Comparison of ENCODE assay signal across 13 cellular contexts in the genomic region with DNA sequence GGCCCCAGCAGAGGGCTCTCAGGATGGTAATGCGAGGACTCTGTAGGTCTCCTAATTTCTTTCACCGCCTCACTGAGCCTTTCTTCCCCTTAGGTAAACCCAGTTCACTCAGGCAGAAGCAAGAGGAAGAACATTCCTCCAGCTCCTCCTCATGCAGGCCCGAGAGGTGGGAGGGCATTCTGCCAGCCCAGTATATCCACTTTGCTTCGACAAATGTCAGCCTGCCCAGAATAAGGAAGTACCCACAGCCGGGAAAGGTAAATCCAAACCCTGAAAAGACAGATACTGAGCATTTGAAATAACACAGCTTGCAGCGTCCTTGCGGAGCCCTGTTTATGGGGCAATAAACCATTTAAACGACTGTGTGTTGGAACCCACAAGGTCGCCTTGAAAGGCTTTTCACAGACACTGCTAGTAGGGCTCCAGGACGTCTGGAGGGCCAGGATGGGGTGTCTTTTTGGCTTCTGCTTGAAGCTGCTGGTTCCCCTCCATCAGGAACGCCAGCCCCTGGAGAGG. TPM values are rescaled to one million over a fixed set of nuclear protein-coding genes. Genes with fewer than 3 reads are reported as not detected.
DNase-seq lines count a peak whose midpoint lies in the region; ATAC-seq, FAIRE-seq and TF ChIP-seq lines count a peak whose summit lies in the region.
"Had no signal": no experiment of that assay in that cellular context is flagged by ENCODE, and none has a peak within 500 bp of the region (broad histone marks: within the 10 kb centered on the region; RNA-seq: fewer than 3 reads in every experiment).

No MANE protein-coding gene starts in this region.

- H2BK5ac ChIP-seq in H1 (ENCODE audit: low read depth, low read length), result no peak overlapping the region

- H3K18ac ChIP-seq in H1 (ENCODE audit: extremely low read depth, low read length), result no peak overlapping the region

- no peak overlapping the region for H3K14ac ChIP-seq in H1 (ENCODE audit: insufficient read length)

- no peak overlapping the region for H3K4ac ChIP-seq in H1 (replicated peaks; ENCODE audit: insufficient read length, low read depth, low read length)

- no peak overlapping the region for H4K5ac ChIP-seq in H1 (ENCODE audit: insufficient read length, low read depth, low read length)

- H3K79me2 ChIP-seq in H1 (ENCODE audit: control insufficient read depth in 1 of 2, insufficient read depth in 2 of 2, low read length in 2 of 2), result no peaks in the 10 kb centered on the region
- no peaks in the 10 kb centered on the region for H3K79me2 ChIP-seq in GM23248 (ENCODE audit: insufficient read depth)

- TF ChIP-seq CTCF in H1 (IDR thresholded peaks at IDR 0.05; ENCODE audit: control extremely low read depth in 1 of 3, insufficient read depth in 1 of 3, low read depth in 1 of 3, low read length in 3 of 3) (no peak), nephron (IDR thresholded peaks at IDR 0.05; ENCODE audit: unreplicated experiment in 3 of 3) (no peak)

- H3K79me1 ChIP-seq in H1 (ENCODE audit: low read depth, low read length), result no peaks in the 10 kb centered on the region

- TF ChIP-seq EP300 in H1 (IDR thresholded peaks at IDR 0.05; ENCODE audit: borderline replicate concordance in 1 of 2, low read depth in 2 of 2, low read length in 2 of 2), result no peak

- TF ChIP-seq POLR2A in H1 (IDR thresholded peaks at IDR 0.05; ENCODE audit: control extremely low read depth in 1 of 2, low read depth in 2 of 2, low read length in 2 of 2), result no peak

- in situ Hi-C loops in GM23248 (cut with MboI), result no loop called here

- POLR2A ChIA-PET in H1 (lab: Charles Lee; ENCODE audit: partially characterized antibody), result interaction anchor here (1.2 to 2.0 kb wide), 2 partner anchors 10 to 53 kb away, joined by 5 read pairs; no protein-coding TSS in a partner anchor

- H3K56ac ChIP-seq in H1 (replicated peaks; ENCODE audit: insufficient read length, low read depth, low read length), result no peak overlapping the region

- no peak for FAIRE-seq in H1 (lab: Jason Lieb, UNC)
- FAIRE-seq: urothelium cell line had no signal

- H3K4me3 ChIP-seq in H1 (ENCODE audit: extremely low read depth in 1 of 4, insufficient read depth in 2 of 4, low read depth in 3 of 4, low read length in 4 of 4), result no peak overlapping the region
- H3K4me3 ChIP-seq in GM23248, result no peak overlapping the region
- H3K4me3 ChIP-seq: ascending aorta had no signal

- H2BK20ac ChIP-seq in H1 (ENCODE audit: low read length), result no peak overlapping the region

- H2AK5ac ChIP-seq in H1 (ENCODE audit: low read depth, low read length), result no peak overlapping the region

- no peak for ATAC-seq in HG03469 (IDR thresholded peaks at IDR 0.05; ENCODE audit: unreplicated experiment)

- TF ChIP-seq RAD21 in H1 (IDR thresholded peaks at IDR 0.05 in 1 of 2, conservative IDR thresholded peaks at IDR 0.05 in 1 of 2; ENCODE audit: low read depth in 2 of 2, low read length in 2 of 2), result 0 out of 4 replicates have a peak, but pooled peaks of 1 of the 2 experiments have one; percentile 1

- WGBS in H1 (ENCODE audit: extremely low coverage in 1 of 2, insufficient coverage in 1 of 2, insufficient read length in 1 of 2, insufficient replicate concordance in 2 of 2, low coverage in 1 of 2, low lambda C conversion rate in 2 of 2, missing lambda C conversion rate in 1 of 2), 2 experiments, result 85% methylated on average over 11 of the region's 11 CpGs; no CpG with 5 or more reads in 1 of the 2 experiments
- WGBS in GM23248 (ENCODE audit: low coverage in 1 of 2, low lambda C conversion rate in 2 of 2, missing lambda C conversion rate in 2 of 2), 2 experiments, result 67 to 73% methylated on average over 11 of the region's 11 CpGs

- H2AFZ ChIP-seq in H1 (ENCODE audit: low read length) (peak overlapping the region; percentile 42; the same call in 1 of the 2 replicates), GM23248 (no peak overlapping the region)

- H3K9ac ChIP-seq in H1 (replicated peaks in 1 of 4; ENCODE audit: extremely low read depth in 1 of 4, low read depth in 3 of 4, low read length in 3 of 4) (no peak overlapping the region), GM23248 (no peak overlapping the region)

- H3K23me2 ChIP-seq in H1 (ENCODE audit: low read depth, low read length), result no peaks in the 10 kb centered on the region

- H2BK12ac ChIP-seq in H1 (ENCODE audit: low read depth, low read length), result no peak overlapping the region

- H4K20me1 ChIP-seq in H1 (replicated peaks in 1 of 2; ENCODE audit: control insufficient read depth in 1 of 2, insufficient read depth in 2 of 2, low read length in 2 of 2), result no peaks in the 10 kb centered on the region
- no peaks in the 10 kb centered on the region for H4K20me1 ChIP-seq in GM23248 (ENCODE audit: insufficient read depth)

- H3K9me3 ChIP-seq in H1 (ENCODE audit: insufficient read depth in 2 of 2, low read depth in 1 of 2, low read length in 1 of 2) (0 out of 4 replicates have a peak, but pooled peaks cover 0 to 2% of the 10 kb centered on the region in 2 experiments), GM23248 (ENCODE audit: low read depth) (no peaks in the 10 kb centered on the region)
- H3K9me3 ChIP-seq: ascending aorta had no signal

- no peak overlapping the region for H3K23ac ChIP-seq in H1 (ENCODE audit: insufficient read length)

- no peak overlapping the region for H2BK120ac ChIP-seq in H1 (replicated peaks; ENCODE audit: low read depth, low read length)

- 0 out of 2 replicates have a peak, but pooled peaks cover 8% of the 10 kb centered on the region for H3F3A ChIP-seq in GM23248 (ENCODE audit: insufficient read depth)

- no peak overlapping the region for H4K8ac ChIP-seq in H1 (ENCODE audit: extremely low read depth, insufficient read depth, low read length)

- H3K27me3 Mint-ChIP-seq in nephron (ENCODE audit: low read depth), result peaks cover 7% of the 10 kb centered on the region

- DNase-seq in DMS79 (lab: John Stamatoyannopoulos, UW) (peak; percentile 88), Kasumi-1 (lab: John Stamatoyannopoulos, UW) (peak; percentile 36 to 40), H1 (ENCODE audit: low read depth in 1 of 2, low spot score in 2 of 2) (no peak), GM23248 (no peak), RKO (ENCODE audit: low spot score) (no peak), COR-L47 (lab: John Stamatoyannopoulos, UW) (no peak)
- DNase-seq: activated CD4-positive, alpha-beta memory T cell treated with anti-CD3 and anti-CD28 coated beads, Interleukin-2, amount 10 ng/mL, durations not matched to agents 7 days and 5 days; NCI-H1105; stimulated activated CD4-positive, alpha-beta T cell treated with anti-CD3 and anti-CD28 coated beads, Interleukin-2, amount 100 ng/mL, for 24 hours had no signal

- H3K4me1 ChIP-seq in H1 (replicated peaks in 1 of 4; ENCODE audit: control insufficient read depth in 3 of 4, insufficient read depth in 4 of 4, low read length in 3 of 4), result peaks cover 0 to 5% (median 3%) of the 10 kb centered on the region in 4 experiments; a peak in 4 of 7 replicates
- peaks cover 12% of the 10 kb centered on the region; the same call in 1 of the 2 replicates for H3K4me1 ChIP-seq in GM23248 (ENCODE audit: insufficient read depth)
- H3K4me1 ChIP-seq: ascending aorta had no signal

- no peaks in the 10 kb centered on the region for H3K36me3 ChIP-seq in H1 (ENCODE audit: control insufficient read depth in 2 of 4, insufficient read depth in 4 of 4, low read length in 3 of 4)
- no peaks in the 10 kb centered on the region for H3K36me3 ChIP-seq in GM23248 (ENCODE audit: low read depth)
- H3K36me3 ChIP-seq: ascending aorta had no signal

- CTCF ChIA-PET in H1 (lab: Charles Lee; ENCODE audit: partially characterized antibody), result interaction anchor here (1.8 kb wide), 1 partner anchor 21 kb away, joined by 4 read pairs; no protein-coding TSS in a partner anchor

- no peaks in the 10 kb centered on the region for H3K27me3 ChIP-seq in H1 (replicated peaks in 1 of 4; ENCODE audit: control insufficient read depth in 3 of 4, extremely low read depth in 1 of 4, insufficient read depth in 3 of 4, low read length in 3 of 4)
- H3K27me3 ChIP-seq in GM23248 (replicated peaks; ENCODE audit: insufficient read depth), result no peaks in the 10 kb centered on the region
- H3K27me3 ChIP-seq: ascending aorta had no signal

- H4K91ac ChIP-seq in H1 (replicated peaks; ENCODE audit: insufficient read length, low read length), result no peak overlapping the region

- no peaks in the 10 kb centered on the region for H3K9me2 ChIP-seq in GM23248 (ENCODE audit: insufficient read depth)

- H2BK15ac ChIP-seq in H1 (ENCODE audit: low read length), result no peak overlapping the region

- peaks cover 34% of the 10 kb centered on the region for H3K4me1 Mint-ChIP-seq in nephron
- H3K4me1 Mint-ChIP-seq: activated CD4-positive, alpha-beta memory T cell treated with anti-CD3 and anti-CD28 coated beads, Interleukin-2, amount 10 ng/mL, durations not matched to agents 7 days and 5 days had no signal

- H3K27ac ChIP-seq in H1 (ENCODE audit: low read depth, low read length) (no peak overlapping the region), GM23248 (no peak overlapping the region)
- H3K27ac ChIP-seq: ascending aorta had no signal

- H3K27ac Mint-ChIP-seq in nephron, result peak overlapping the region; percentile 15 to 68 (median 66)
- H3K27ac Mint-ChIP-seq: activated CD4-positive, alpha-beta memory T cell treated with anti-CD3 and anti-CD28 coated beads, Interleukin-2, amount 10 ng/mL, durations not matched to agents 7 days and 5 days had no signal

- no peaks in the 10 kb centered on the region for H3K36me3 Mint-ChIP-seq in nephron (ENCODE audit: low read depth)

- H3K4me3 Mint-ChIP-seq in nephron, result no peak overlapping the region
- H3K4me3 Mint-ChIP-seq: activated CD4-positive, alpha-beta memory T cell treated with anti-CD3 and anti-CD28 coated beads, Interleukin-2, amount 10 ng/mL, durations not matched to agents 7 days and 5 days had no signal

- H3K4me2 ChIP-seq in H1 (ENCODE audit: insufficient read depth in 1 of 2, low read depth in 2 of 2, low read length in 2 of 2), result no peak overlapping the region
- no peak overlapping the region for H3K4me2 ChIP-seq in GM23248 (ENCODE audit: unreplicated experiment)

- H3K9me3 Mint-ChIP-seq in nephron, result peaks cover 2% of the 10 kb centered on the region
- H3K9me3 Mint-ChIP-seq: activated CD4-positive, alpha-beta memory T cell treated with anti-CD3 and anti-CD28 coated beads, Interleukin-2, amount 10 ng/mL, durations not matched to agents 7 days and 5 days had no signal

TF ChIP-seq in H1, 55 proteins besides CTCF, POLR2A, EP300 and RAD21 (continues in another document):
- no peak for TF ChIP-seq KDM5A (IDR thresholded peaks at IDR 0.05; ENCODE audit: low read length)

RNA-seq across cellular contexts. Expression of gene CALM2, which starts 41.8 kb away (rescaled TPM):
- 456 and 476 TPM in 2 replicates for total RNA-seq in H1 (2021; fragmentation: NEBNext Ultra II Directional; extraction: Animal tissue kit (Norgen Biotek cat#: 25700))
- polyA plus RNA-seq in H1 (2011; rRNA removed), result 137 and 333 TPM in 2 replicates
- 433 TPM for polyA plus RNA-seq in H1 (2011; cell fraction: cytosol; rRNA removed)
- polyA plus RNA-seq in H1 (2011; cell fraction: nucleus; rRNA removed), result 26.8 TPM
- polyA plus RNA-seq in H1 (2012, experiment 1 of 2), result 289 to 574 TPM (median 317 TPM) in 4 replicates
- polyA plus RNA-seq in H1 (2012, experiment 2 of 2), result 276 TPM
- 270 TPM for polyA plus RNA-seq in H1 (2013, experiment 1 of 2)
- polyA plus RNA-seq in H1 (2013, experiment 2 of 2), result 276 TPM
- polyA minus RNA-seq in H1 (2011; rRNA and poly(A)+ RNA removed), result 58.3 and 61.2 TPM in 2 replicates
- 82.9 TPM for polyA minus RNA-seq in H1 (2011; cell fraction: cytosol; rRNA and poly(A)+ RNA removed)
- 70.2 TPM for polyA minus RNA-seq in H1 (2011; cell fraction: nucleus; rRNA and poly(A)+ RNA removed)
- 1,056 and 1,083 TPM in 2 replicates for total RNA-seq in GM23248 (2014; rRNA removed; shearing (Covaris generic))
- polyA plus RNA-seq in GM23248 (2016; fragmentation: Nextera tagmentation; extraction: Ambion mirVana), result 2,147 and 2,171 TPM in 2 replicates

Comparison
In these comparisons a context has a peak if more than half of its experiments do, and no peak if none do; other contexts are left out.
1. DNase-seq: peak in DMS79 (single experiment) and Kasumi-1 (2 of 2); none in H1 (0 of 2), GM23248 (single experiment), RKO (single experiment) and COR-L47 (single experiment).